8 cellular contexts compared by ENCODE assay signal in the genomic region with DNA sequence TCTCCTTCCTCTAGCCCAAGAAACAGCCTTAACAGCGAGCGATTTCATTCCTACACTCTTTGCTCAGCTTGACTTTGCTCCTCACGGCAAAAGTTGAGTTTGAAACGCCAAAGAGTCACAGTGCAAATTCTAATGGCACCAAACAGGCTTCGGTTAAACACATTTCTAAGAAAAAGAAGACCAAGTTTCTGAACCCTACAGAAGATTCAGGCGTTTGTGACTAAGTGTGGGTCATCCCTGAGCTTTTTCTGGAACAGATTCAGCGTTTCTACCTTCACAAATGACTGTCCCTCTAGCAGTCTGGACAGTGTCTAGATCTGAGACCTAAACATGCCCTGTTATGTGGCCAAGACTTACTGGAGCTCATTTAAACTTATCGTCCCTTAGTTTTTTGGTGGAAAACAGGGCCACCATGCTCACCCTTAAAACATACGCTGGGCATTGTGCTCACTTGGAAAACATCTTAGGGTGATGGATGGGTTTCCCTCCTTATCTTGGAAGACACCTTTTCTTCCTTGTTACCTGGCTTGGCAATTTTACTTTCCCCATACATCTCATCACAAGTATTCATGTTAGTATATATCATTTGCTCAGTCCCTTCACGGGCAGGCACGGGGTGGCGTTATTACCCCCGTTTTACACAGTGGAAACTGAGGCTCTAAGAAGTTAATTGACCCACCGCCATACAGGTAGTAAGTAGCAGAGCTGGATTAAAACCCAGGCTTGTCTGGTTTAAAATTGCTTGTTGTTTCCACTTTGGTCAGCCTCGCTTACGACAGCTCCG. TPM values are rescaled to one million over a fixed set of nuclear protein-coding genes. Genes with fewer than 3 reads are reported as not detected.
DNase-seq lines count a peak whose midpoint lies in the region; ATAC-seq, FAIRE-seq and TF ChIP-seq lines count a peak whose summit lies in the region.

No MANE protein-coding gene starts in this region.

- peaks cover 4% of the 10 kb centered on the region; the same call in 1 of the 3 replicates for H3K79me2 ChIP-seq in K562 (ENCODE audit: control insufficient read depth, insufficient read depth, low read length)
- H3K79me2 ChIP-seq in HepG2 (ENCODE audit: insufficient read depth, low read length), result peaks cover 17% of the 10 kb centered on the region

- no peak overlapping the region for H3K27ac Mint-ChIP-seq in activated naive CD4-positive, alpha-beta T cell treated with anti-CD3 and anti-CD28 coated beads, Interleukin-2, amount 50 U/mL, for 24 hours
- peak overlapping the region in 1 of 2 donors; percentile 73 for H3K27ac Mint-ChIP-seq in activated naive CD4-positive, alpha-beta T cell treated with anti-CD3 and anti-CD28 coated beads, Interleukin-2, amount 50 U/mL, for 72 hours

- H3K4me3 Mint-ChIP-seq in activated naive CD4-positive, alpha-beta T cell treated with anti-CD3 and anti-CD28 coated beads, Interleukin-2, amount 50 U/mL, for 24 hours, result peak overlapping the region; percentile 84

- in situ Hi-C loops in K562 (cut with MboI) (no loop called here), HepG2 (cut with HindIII; ENCODE audit: extremely low pct_ligation_motif_present, low pct_unique_long_range_greater_than_20kb) (no loop called here)

- no peaks in the 10 kb centered on the region for H3K36me3 Mint-ChIP-seq in activated naive CD4-positive, alpha-beta T cell treated with anti-CD3 and anti-CD28 coated beads, Interleukin-2, amount 50 U/mL, for 24 hours
- H3K36me3 Mint-ChIP-seq in activated naive CD4-positive, alpha-beta T cell treated with anti-CD3 and anti-CD28 coated beads, Interleukin-2, amount 50 U/mL, for 72 hours, result peaks cover 0 to 5% of the 10 kb centered on the region in 2 donors

- H3K4me1 Mint-ChIP-seq in activated naive CD4-positive, alpha-beta T cell treated with anti-CD3 and anti-CD28 coated beads, Interleukin-2, amount 50 U/mL, for 24 hours, result peaks cover 31% of the 10 kb centered on the region

- peak overlapping the region; percentile 82 for H3K4me2 ChIP-seq in K562 (ENCODE audit: insufficient read depth, low read length)
- H3K4me2 ChIP-seq in HepG2 (ENCODE audit: low read depth, low read length), result peak overlapping the region; percentile 95

- no peak for TF ChIP-seq EP300 in K562 (IDR thresholded peaks at IDR 0.05; ENCODE audit: low read length)
- no peak for TF ChIP-seq EP300 in HepG2 (IDR thresholded peaks at IDR 0.05; ENCODE audit: low read depth in 2 of 2, low read length in 2 of 2)
- no peak for TF ChIP-seq EP300 in HepG2 (CRISPR knock-in tag; IDR thresholded peaks at IDR 0.05; ENCODE audit: borderline replicate concordance)

- H3K9me3 Mint-ChIP-seq in activated naive CD4-positive, alpha-beta T cell treated with anti-CD3 and anti-CD28 coated beads, Interleukin-2, amount 50 U/mL, for 24 hours, result no peaks in the 10 kb centered on the region
- peaks cover 0 to 5% of the 10 kb centered on the region in 2 donors for H3K9me3 Mint-ChIP-seq in activated naive CD4-positive, alpha-beta T cell treated with anti-CD3 and anti-CD28 coated beads, Interleukin-2, amount 50 U/mL, for 72 hours

- no peak for ATAC-seq in activated naive CD4-positive, alpha-beta T cell treated with anti-CD3 and anti-CD28 coated beads, Interleukin-2, amount 50 U/mL, for 72 hours
- ATAC-seq in K562, result peak; percentile 14; the same call in 1 of the 3 replicates
- ATAC-seq in HepG2, result 0 out of 3 replicates have a peak, but pooled peaks have one; percentile 8
- ATAC-seq in thoracic aorta (ENCODE audit: insufficient number of reproducible peaks, low FRiP score, low read depth), result no peak
- ATAC-seq in HG02571 (IDR thresholded peaks at IDR 0.05; ENCODE audit: unreplicated experiment), result no peak

- H3K27ac ChIP-seq in K562 (ENCODE audit: extremely low read depth, low read depth, low read length), result no peak overlapping the region
- peak overlapping the region; percentile 64 for H3K27ac ChIP-seq in HepG2 (ENCODE audit: extremely low read length, insufficient read depth, low read length)
- peak overlapping the region; percentile 94 to 96 for H3K27ac ChIP-seq in thoracic aorta

- peak overlapping the region; percentile 98 for H2AFZ ChIP-seq in K562 (ENCODE audit: low read depth, low read length)
- H2AFZ ChIP-seq in HepG2 (ENCODE audit: low read length), result no peak overlapping the region

- H3K4me1 ChIP-seq in K562 (replicated peaks in 1 of 2; ENCODE audit: control insufficient read depth in 2 of 2, insufficient read depth in 2 of 2, low read length in 2 of 2), result peaks cover 18 to 27% of the 10 kb centered on the region in 2 experiments; a peak in 4 of 5 replicates
- H3K4me1 ChIP-seq in HepG2 (ENCODE audit: insufficient read depth, low read length), result peaks cover 66% of the 10 kb centered on the region
- H3K4me1 ChIP-seq in thoracic aorta (ENCODE audit: control insufficient read depth in 1 of 2, low read depth in 2 of 2), result peaks cover 38 to 59% of the 10 kb centered on the region in 2 donors

- H3K27me3 ChIP-seq in K562 (ENCODE audit: control insufficient read depth in 2 of 2, insufficient read depth in 2 of 2, low read length in 2 of 2) (no peaks in the 10 kb centered on the region), HepG2 (ENCODE audit: control insufficient read depth in 1 of 2, insufficient read depth in 2 of 2, low read length in 2 of 2) (no peaks in the 10 kb centered on the region), thoracic aorta (replicated peaks; ENCODE audit: insufficient read depth) (no peaks in the 10 kb centered on the region)

- CTCF ChIA-PET in K562 (lab: Yijun Ruan, JAX; ENCODE audit: low intra/inter-chr PET ratio) (interaction anchor here (0.9 kb wide), 1 partner anchor 344 kb away, joined by 4 read pairs; no protein-coding TSS in a partner anchor), HepG2 (lab: Yijun Ruan, JAX; ENCODE audit: low intra/inter-chr PET ratio, low total read pairs) (no interaction called here)

- TSS peak; percentile 60 for BruUV-seq in K562 (replicated peaks; lab: Mats Ljungman, UMichigan)
- TSS peak; percentile 72 for BruUV-seq in HepG2 (replicated peaks; lab: Mats Ljungman, UMichigan)

- intact Hi-C loops in K562 (cut with micrococcal nuclease), result loop anchor here (5.0 to 10.0 kb wide), 2 partner anchors 110 to 223 kb away; partner anchors contain the start of genes ARV1, COG2 and TTC13
- intact Hi-C loops in HepG2 (cut with micrococcal nuclease; ENCODE audit: unreplicated experiment), result loop anchor here (2.0 kb wide), 1 partner anchor 111 kb away; the partner anchor contains the start of genes ARV1 and TTC13

- TF ChIP-seq CTCF in K562 (IDR thresholded peaks at IDR 0.05 in 2 of 3, conservative IDR thresholded peaks at IDR 0.05 in 1 of 3; ENCODE audit: insufficient read depth in 2 of 3, low read depth in 1 of 3, low read length in 3 of 3) (no peak), HepG2 (CRISPR knock-in tag; IDR thresholded peaks at IDR 0.05) (no peak), thoracic aorta (IDR thresholded peaks at IDR 0.05) (no peak)

- no peak for DNase-seq in activated naive CD4-positive, alpha-beta T cell treated with anti-CD3 and anti-CD28 coated beads, Interleukin-2, amount 50 U/mL, for 72 hours (ENCODE audit: low spot score in 2 of 2)
- DNase-seq in K562 (ENCODE audit: extremely low read depth in 1 of 4, low spot score in 3 of 4), result peak in 1 of 4 experiments; percentile 27
- no peak for DNase-seq in HepG2 (ENCODE audit: low spot score)
- no peak for DNase-seq in thoracic aorta (ENCODE audit: low spot score)
- DNase-seq in cerebellum (ENCODE audit: low spot score), result no peak
- no peak for DNase-seq in COR-L47 (lab: John Stamatoyannopoulos, UW)

- H3K9me1 ChIP-seq in K562 (ENCODE audit: control insufficient read depth, insufficient read depth, low read length), result no peaks in the 10 kb centered on the region

- 14% methylated on average over 17 of the region's 17 CpGs for WGBS in K562 (ENCODE audit: insufficient coverage, low coverage, missing lambda C conversion rate)
- 9% methylated on average over 17 of the region's 17 CpGs for WGBS in HepG2 (ENCODE audit: low lambda C conversion rate)

- no peak for TF ChIP-seq POLR2A in K562 (conservative IDR thresholded peaks at IDR 0.05)
- no peak for TF ChIP-seq POLR2A in HepG2 (IDR thresholded peaks at IDR 0.05; ENCODE audit: insufficient read depth in 1 of 2, low read depth in 2 of 2, low read length in 2 of 2)

- H3K9ac ChIP-seq in K562 (ENCODE audit: insufficient read depth in 1 of 2, low read depth in 2 of 2, low read length in 2 of 2) (peak overlapping the region; percentile 72 to 99; a peak in 3 of 4 replicates), HepG2 (ENCODE audit: insufficient read depth, low read depth, low read length) (peak overlapping the region; percentile 91)

- FAIRE-seq in K562 (lab: Jason Lieb, UNC), result no peak
- no peak for FAIRE-seq in HepG2 (lab: Jason Lieb, UNC)

- H3K27me3 Mint-ChIP-seq in activated naive CD4-positive, alpha-beta T cell treated with anti-CD3 and anti-CD28 coated beads, Interleukin-2, amount 50 U/mL, for 24 hours, result peaks cover 11% of the 10 kb centered on the region

- peak overlapping the region; percentile 75 for H3K4me3 ChIP-seq in K562
- H3K4me3 ChIP-seq in HepG2 (replicated peaks in 1 of 3; ENCODE audit: insufficient read depth in 1 of 3, low read depth in 2 of 3, low read length in 3 of 3), result peak overlapping the region; percentile 87 to 93 (median 92)
- H3K4me3 ChIP-seq in thoracic aorta, result peak overlapping the region; percentile 99

- TF ChIP-seq RAD21 in K562 (CRISPR knock-in tag; conservative IDR thresholded peaks at IDR 0.05 in 1 of 2, IDR thresholded peaks at IDR 0.05 in 1 of 2) (no peak), HepG2 (CRISPR knock-in tag; IDR thresholded peaks at IDR 0.05) (no peak)

- H4K20me1 ChIP-seq in K562 (replicated peaks; ENCODE audit: control insufficient read depth, insufficient read depth, low read length), result no peaks in the 10 kb centered on the region
- H4K20me1 ChIP-seq in HepG2 (ENCODE audit: insufficient read depth, low read length), result no peaks in the 10 kb centered on the region

- no peaks in the 10 kb centered on the region for H3K36me3 ChIP-seq in K562 (ENCODE audit: control insufficient read depth, insufficient read depth, low read length)
- H3K36me3 ChIP-seq in HepG2 (replicated peaks in 1 of 2; ENCODE audit: control insufficient read depth in 1 of 2, insufficient read depth in 2 of 2, low read length in 2 of 2), result no peaks in the 10 kb centered on the region; a peak in 3 of 5 replicates
- no peaks in the 10 kb centered on the region for H3K36me3 ChIP-seq in thoracic aorta

- POLR2A ChIA-PET in K562 (lab: Yijun Ruan, JAX), result interaction anchor here (0.6 to 1.6 kb wide), 10 partner anchors 8 to 1203 kb away, joined by 3 to 5 read pairs (median 4); no protein-coding TSS in a partner anchor
- POLR2A ChIA-PET in HepG2 (lab: Yijun Ruan, JAX), result interaction anchor here (1.0 to 1.6 kb wide), 5 partner anchors 12 to 225 kb away, joined by 3 to 8 read pairs (median 4); partner anchors contain the start of genes COG2 and TTC13

- H3K9me3 ChIP-seq in K562 (replicated peaks; ENCODE audit: control insufficient read depth, insufficient read depth, low read depth, low read length) (no peaks in the 10 kb centered on the region), HepG2 (ENCODE audit: low read length) (no peaks in the 10 kb centered on the region), thoracic aorta (no peaks in the 10 kb centered on the region)

RNA-seq across cellular contexts. Expression of gene C1orf198, which starts 1.0 kb away (rescaled TPM):
- 1 to 10 TPM; 5.4 to 8.8 TPM for total RNA-seq in activated naive CD4-positive, alpha-beta T cell treated with anti-CD3 and anti-CD28 coated beads, Interleukin-2, amount 50 U/mL, for 72 hours
- 4.8 and 5.8 TPM in 2 replicates for total RNA-seq in K562 (2011; cell fraction: chromatin; rRNA removed; ENCODE audit: low replicate concordance)
- 4.3 and 4.8 TPM in 2 replicates for total RNA-seq in K562 (2011; cell fraction: nucleolus; rRNA removed)
- 5.3 and 6.9 TPM in 2 replicates for total RNA-seq in K562 (2011; cell fraction: nucleoplasm; rRNA removed)
- 10.8 and 11.9 TPM in 2 replicates for total RNA-seq in K562 (2014; rRNA removed)
- total RNA-seq in K562 (2014; rRNA removed; fragmentation: Illumina TruSeq; extraction: Trizol), result 7.6 and 7.9 TPM in 2 replicates
- total RNA-seq in K562 (2015; rRNA removed; fragmentation: Illumina TruSeq; extraction: Trizol), result 9.5 and 10.2 TPM in 2 replicates
- 13.4 and 15.3 TPM in 2 replicates for total RNA-seq in K562 (2021)
- 8.6 and 15.1 TPM in 2 replicates for polyA plus RNA-seq in K562 (2011; rRNA removed)
- 10.8 and 13.9 TPM in 2 replicates for polyA plus RNA-seq in K562 (2011; cell fraction: cytosol; rRNA removed)
- polyA plus RNA-seq in K562 (2011; cell fraction: nucleus; rRNA removed), result 5.1 and 6.2 TPM in 2 replicates
- polyA plus RNA-seq in K562 (2012), result 7.7 and 9.1 TPM in 2 replicates
- polyA plus RNA-seq in K562 (2014; fragmentation: Illumina TruSeq; extraction: Trizol), result 10.7 and 11.2 TPM in 2 replicates
- polyA plus RNA-seq in K562 (2014; fragmentation: Nextera tagmentation; extraction: Ambion mirVana), result 1 to 10 TPM; 2.0 to 2.2 TPM
- 10.4 and 13.5 TPM in 2 replicates for polyA plus RNA-seq in K562 (2014; rRNA removed)
- polyA minus RNA-seq in K562 (2011; rRNA and poly(A)+ RNA removed), result 8.2 and 19.0 TPM in 2 replicates
- polyA minus RNA-seq in K562 (2011; cell fraction: cytosol; rRNA and poly(A)+ RNA removed), result 8.6 and 14.5 TPM in 2 replicates
- polyA minus RNA-seq in K562 (2011; cell fraction: nucleus; rRNA and poly(A)+ RNA removed), result 4.8 TPM in 2 replicates
- total RNA-seq in HepG2 (2016; rRNA removed; fragmentation: Illumina TruSeq; extraction: Trizol), result 13.4 and 16.0 TPM in 2 replicates
- 1.5 and 2.5 TPM in 2 replicates for total RNA-seq in HepG2 (2016; cell fraction: cytosol; rRNA removed; fragmentation: Illumina TruSeq; extraction: Trizol; ENCODE audit: low read depth)
- 13.4 and 14.5 TPM in 2 replicates for total RNA-seq in HepG2 (2016; cell fraction: insoluble cytoplasmic fraction; rRNA removed; fragmentation: Illumina TruSeq; extraction: Trizol)
- total RNA-seq in HepG2 (2016; cell fraction: membrane; rRNA removed; fragmentation: Illumina TruSeq; extraction: Trizol), result 8.6 and 8.8 TPM in 2 replicates
- 8.3 and 9.9 TPM in 2 replicates for total RNA-seq in HepG2 (2016; cell fraction: nucleus; rRNA removed; fragmentation: Illumina TruSeq; extraction: Trizol)
- 12.7 and 13.7 TPM in 2 replicates for polyA plus RNA-seq in HepG2 (2011; rRNA removed)
- 11.3 and 13.6 TPM in 2 replicates for polyA plus RNA-seq in HepG2 (2011; cell fraction: cytosol; rRNA removed)
- polyA plus RNA-seq in HepG2 (2011; cell fraction: nucleus; rRNA removed), result 16.2 and 18.1 TPM in 2 replicates
- polyA plus RNA-seq in HepG2 (2012), result 8.9 and 9.1 TPM in 2 replicates
- polyA plus RNA-seq in HepG2 (2016; cell fraction: cytosol; fragmentation: Illumina TruSeq; extraction: Trizol; ENCODE audit: low read depth), result 1.5 and 1.6 TPM in 2 replicates
- 19.1 and 21.4 TPM in 2 replicates for polyA plus RNA-seq in HepG2 (2016; cell fraction: insoluble cytoplasmic fraction; fragmentation: Illumina TruSeq; extraction: Trizol; ENCODE audit: low read depth)
- polyA plus RNA-seq in HepG2 (2016; cell fraction: membrane; fragmentation: Illumina TruSeq; extraction: Trizol; ENCODE audit: low read depth), result 6.0 and 6.2 TPM in 2 replicates
- polyA plus RNA-seq in HepG2 (2016; cell fraction: nucleus; fragmentation: Illumina TruSeq; extraction: Trizol; ENCODE audit: insufficient read depth, low read depth), result 16.8 and 17.0 TPM in 2 replicates
- polyA minus RNA-seq in HepG2 (2011; rRNA and poly(A)+ RNA removed; ENCODE audit: low replicate concordance), result 15.9 and 27.8 TPM in 2 replicates
- polyA minus RNA-seq in HepG2 (2011; cell fraction: cytosol; rRNA and poly(A)+ RNA removed), result 14.3 and 14.7 TPM in 2 replicates
- polyA minus RNA-seq in HepG2 (2011; cell fraction: nucleus; rRNA and poly(A)+ RNA removed), result 12.6 and 12.7 TPM in 2 replicates
- 100 to 1,000 TPM; 166 to 273 TPM for total RNA-seq in thoracic aorta
- total RNA-seq in cerebellum, result 18.4 TPM

Comparison
In these comparisons a context has a peak if more than half of its experiments do, and no peak if none do; other contexts are left out.
1. ATAC-seq: peak in K562 (single experiment) and HepG2 (single experiment); none in activated naive CD4-positive, alpha-beta T cell treated with anti-CD3 and anti-CD28 coated beads, Interleukin-2, amount 50 U/mL, for 72 hours (0 of 2), thoracic aorta (single experiment) and HG02571 (single experiment).
2. Peak in every context shown above with its lines, with median percentiles within 50 percentile points of each other: H3K4me3 ChIP-seq.